In genomic region chr7:134297489-134297888, GRCh38 we compare ENCODE assay signal across 22 cellular contexts. TPM values are rescaled to one million over a fixed set of nuclear protein-coding genes. Genes with fewer than 3 reads are reported as not detected.
DNase-seq lines count a peak whose midpoint lies in the region; ATAC-seq, FAIRE-seq and TF ChIP-seq lines count a peak whose summit lies in the region.
"Had no signal": no experiment of that assay in that cellular context is flagged by ENCODE, and none has a peak within 500 bp of the region (broad histone marks: within the 10 kb centered on the region; RNA-seq: fewer than 3 reads in every experiment).

No MANE protein-coding gene starts in this region.

- H3K4me3 ChIP-seq in effector memory CD4-positive, alpha-beta T cell (ENCODE audit: insufficient read depth, low read depth, low read length, poor library complexity, severe bottlenecking), result no peak overlapping the region
- H3K4me3 ChIP-seq: A549; BLaER1 treated with 17β-estradiol and CSF1 and Interleukin-3, amounts not matched to agents 10 nM and 100 nM; GM23338 had no signal

- H3K36me3 ChIP-seq in effector memory CD4-positive, alpha-beta T cell (ENCODE audit: control insufficient read depth, insufficient read depth, low read length), result peaks cover 22% of the 10 kb centered on the region

- no peaks in the 10 kb centered on the region for H3K27me3 ChIP-seq in effector memory CD4-positive, alpha-beta T cell (replicated peaks; ENCODE audit: control insufficient read depth, insufficient read depth, low read length, poor library complexity, severe bottlenecking)
- H3K27me3 ChIP-seq: BE2C; BLaER1 treated with 17β-estradiol and CSF1 and Interleukin-3, amounts not matched to agents 10 nM and 100 nM had no signal

- no peak for ATAC-seq in GM21367 (IDR thresholded peaks at IDR 0.05; ENCODE audit: unreplicated experiment)
- ATAC-seq: A549, GM23338, HCT116 had no signal

- FAIRE-seq in A204.1 (lab: Jason Lieb, UNC) (peak; percentile 23), frontal cortex (lab: Jason Lieb, UNC) (peak; percentile 8)
- FAIRE-seq: GM12891 had no signal

- H3K27ac ChIP-seq in VCaP, result peak overlapping the region; percentile 74
- no peak overlapping the region for H3K27ac ChIP-seq in effector memory CD4-positive, alpha-beta T cell (ENCODE audit: insufficient read depth, low read length, poor library complexity, severe bottlenecking)
- H3K27ac ChIP-seq: 22Rv1; A549; BLaER1 treated with 17β-estradiol and CSF1 and Interleukin-3, amounts not matched to agents 10 nM and 100 nM had no signal

- no peak for DNase-seq in frontal cortex (ENCODE audit: low spot score in 2 of 2)
- DNase-seq in effector memory CD4-positive, alpha-beta T cell, result no peak
- DNase-seq in GM19240 (ENCODE audit: insufficient read length, low spot score), result no peak
- DNase-seq: ACHN; AML-193; BE2C; Calu3; CD4-positive, alpha-beta memory T cell; COR-L47; DMS53; DMS79 treated with DMSO at 0.1 percent for 48 hours; GF-D8; H9 had no signal

- no peak for TF ChIP-seq CTCF in VCaP (conservative IDR thresholded peaks at IDR 0.05)

- no peaks in the 10 kb centered on the region for H3K4me1 ChIP-seq in effector memory CD4-positive, alpha-beta T cell (ENCODE audit: control insufficient read depth, insufficient read depth, low read length, poor library complexity, severe bottlenecking)
- H3K4me1 ChIP-seq: BE2C had no signal

- no peaks in the 10 kb centered on the region for H3K9me3 ChIP-seq in effector memory CD4-positive, alpha-beta T cell (ENCODE audit: control insufficient read depth, low read length)
- H3K9me3 ChIP-seq: A549, BE2C had no signal

RNA-seq across cellular contexts. Expression of gene SLC35B4, which starts 19.2 kb away (rescaled TPM):
- total RNA-seq in frontal cortex, result 24.5 TPM
